In the genomic region with DNA sequence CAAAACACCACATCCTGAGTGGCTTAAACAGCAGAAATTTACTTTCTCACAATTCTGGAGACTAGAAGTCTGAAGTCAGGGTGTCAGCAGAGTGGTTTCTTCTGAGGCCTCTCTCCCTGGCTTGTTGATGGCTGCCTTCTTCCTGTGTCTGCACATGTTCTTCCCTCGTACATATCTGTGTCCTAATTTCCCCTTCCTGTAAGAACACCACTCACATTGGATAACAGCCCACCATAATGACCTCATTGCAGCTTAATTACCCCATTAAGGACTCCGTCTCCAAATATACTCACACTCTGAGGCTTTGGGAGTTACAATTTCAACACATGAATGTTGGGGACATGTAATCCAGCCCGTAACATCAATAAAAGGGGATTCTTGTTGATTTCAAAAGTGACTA, we compare ENCODE assay signal across 26 cellular contexts. TPM values are rescaled to one million over a fixed set of nuclear protein-coding genes. Genes with fewer than 3 reads are reported as not detected.
DNase-seq lines count a peak whose midpoint lies in the region; ATAC-seq, FAIRE-seq and TF ChIP-seq lines count a peak whose summit lies in the region.
"Had no signal": no experiment of that assay in that cellular context is flagged by ENCODE, and none has a peak within 500 bp of the region (broad histone marks: within the 10 kb centered on the region; RNA-seq: fewer than 3 reads in every experiment).

No MANE protein-coding gene starts in this region.

- no peak for TF ChIP-seq CTCF in liver (IDR thresholded peaks at IDR 0.05; ENCODE audit: low read depth, low read length, missing input control)
- TF ChIP-seq CTCF in HepG2 (CRISPR knock-in tag; IDR thresholded peaks at IDR 0.05), result no peak
- TF ChIP-seq CTCF in upper lobe of right lung (IDR thresholded peaks at IDR 0.05), result no peak

- H3K4me1 ChIP-seq in liver (ENCODE audit: control insufficient read depth in 4 of 4, insufficient read depth in 4 of 4, low read length in 3 of 4) (peaks cover 0 to 9% (median 4%) of the 10 kb centered on the region in 4 donors), HepG2 (ENCODE audit: insufficient read depth, low read length) (peaks cover 22% of the 10 kb centered on the region), upper lobe of right lung (no peaks in the 10 kb centered on the region), aorta (ENCODE audit: control insufficient read depth in 1 of 2, insufficient read depth in 2 of 2, low read length in 2 of 2) (no peaks in the 10 kb centered on the region)
- H3K4me1 ChIP-seq: parathyroid adenoma, Peyer's patch had no signal

- H3K9me3 ChIP-seq in liver (ENCODE audit: control insufficient read depth in 4 of 4, low read length in 3 of 4), result no peaks in the 10 kb centered on the region
- no peaks in the 10 kb centered on the region for H3K9me3 ChIP-seq in HepG2 (ENCODE audit: low read length)
- H3K9me3 ChIP-seq in upper lobe of right lung, result no peaks in the 10 kb centered on the region
- H3K9me3 ChIP-seq in aorta (ENCODE audit: control insufficient read depth, low read length), result no peaks in the 10 kb centered on the region
- H3K9me3 ChIP-seq: Peyer's patch had no signal

- intact Hi-C loops in HepG2 (cut with micrococcal nuclease; ENCODE audit: unreplicated experiment) (no loop called here), upper lobe of right lung (cut with DNase I) (no loop called here), aorta (cut with DNase I) (no loop called here)

- ATAC-seq in HepG2 (no peak), upper lobe of right lung (peak; percentile 40), HG03280 (IDR thresholded peaks at IDR 0.05; ENCODE audit: unreplicated experiment) (no peak), aorta (ENCODE audit: low FRiP score) (no peak)
- ATAC-seq: naive thymus-derived CD8-positive, alpha-beta T cell had no signal

- no peak for TF ChIP-seq RAD21 in liver (IDR thresholded peaks at IDR 0.05)
- no peak for TF ChIP-seq RAD21 in HepG2 (CRISPR knock-in tag; IDR thresholded peaks at IDR 0.05)

- POLR2A ChIA-PET in HepG2 (lab: Yijun Ruan, JAX), result no interaction called here

- in situ Hi-C loops in HepG2 (cut with HindIII; ENCODE audit: extremely low pct_ligation_motif_present, low pct_unique_long_range_greater_than_20kb), result no loop called here

- H3K79me2 ChIP-seq in HepG2 (ENCODE audit: insufficient read depth, low read length), result no peaks in the 10 kb centered on the region
- H3K79me2 ChIP-seq: parathyroid adenoma had no signal

- H3K27me3 ChIP-seq in liver (ENCODE audit: control insufficient read depth in 4 of 4, insufficient read depth in 4 of 4, low read length in 3 of 4), result no peaks in the 10 kb centered on the region
- no peaks in the 10 kb centered on the region for H3K27me3 ChIP-seq in HepG2 (ENCODE audit: control insufficient read depth in 1 of 2, insufficient read depth in 2 of 2, low read length in 2 of 2)
- H3K27me3 ChIP-seq in upper lobe of right lung, result no peaks in the 10 kb centered on the region
- no peaks in the 10 kb centered on the region for H3K27me3 ChIP-seq in aorta (ENCODE audit: control insufficient read depth in 1 of 2, insufficient read depth in 2 of 2, low read length in 1 of 2)
- H3K27me3 ChIP-seq: cardiac muscle cell, Peyer's patch had no signal

- no TSS peak for BruUV-seq in HepG2 (replicated peaks; lab: Mats Ljungman, UMichigan)

- DNase-seq in HepG2 (ENCODE audit: low spot score), result no peak
- peak; percentile 59 for DNase-seq in NCI-H1105 (lab: John Stamatoyannopoulos, UW)
- DNase-seq in fibroblast of gingiva (ENCODE audit: low read depth), result peak; percentile 34
- no peak for DNase-seq in upper lobe of right lung
- no peak for DNase-seq in aorta
- no peak for DNase-seq in activated T-cell treated with anti-CD3 and anti-CD28 coated beads, Interleukin-2, amount 50 U/mL, for 48 hours
- DNase-seq: activated B cell treated with CpG ODN at 0.5 μM for 24 hours; activated CD4-positive, alpha-beta memory T cell treated with anti-CD3 and anti-CD28 coated beads for 36 hours; activated T-cell treated with anti-CD3 and anti-CD28 coated beads for 4 hours; amniotic stem cell; CD4-positive, CD25-positive, alpha-beta regulatory T cell; H9; hippocampal formation; naive thymus-derived CD8-positive, alpha-beta T cell; NCI-H345; Peyer's patch; stimulated activated naive CD4-positive, alpha-beta T cell; T-helper 2 cell had no signal

- no peak overlapping the region for H3K4me3 ChIP-seq in liver (ENCODE audit: low read depth in 1 of 3, low read length in 3 of 3)
- H3K4me3 ChIP-seq in HepG2 (replicated peaks in 1 of 3; ENCODE audit: insufficient read depth in 1 of 3, low read depth in 2 of 3, low read length in 3 of 3), result no peak overlapping the region
- H3K4me3 ChIP-seq in upper lobe of right lung, result no peak overlapping the region
- no peak overlapping the region for H3K4me3 ChIP-seq in aorta (ENCODE audit: low read length in 2 of 2)
- H3K4me3 ChIP-seq: cardiac muscle cell, Peyer's patch had no signal

- no peaks in the 10 kb centered on the region for H4K20me1 ChIP-seq in HepG2 (ENCODE audit: insufficient read depth, low read length)

- CTCF ChIA-PET in HepG2 (lab: Yijun Ruan, JAX; ENCODE audit: low intra/inter-chr PET ratio, low total read pairs), result no interaction called here

- H3K27ac ChIP-seq in liver (ENCODE audit: low read depth in 1 of 2, low read length in 2 of 2), result peak overlapping the region; percentile 28 to 51
- no peak overlapping the region for H3K27ac ChIP-seq in HepG2 (ENCODE audit: extremely low read length, insufficient read depth, low read length)
- no peak overlapping the region for H3K27ac ChIP-seq in upper lobe of right lung
- H3K27ac ChIP-seq in aorta (ENCODE audit: low read depth in 1 of 2, low read length in 2 of 2), result no peak overlapping the region
- H3K27ac ChIP-seq: cardiac muscle cell, parathyroid adenoma, Peyer's patch had no signal

- no peak for TF ChIP-seq EP300 in HepG2 (IDR thresholded peaks at IDR 0.05; ENCODE audit: low read depth in 2 of 2, low read length in 2 of 2)
- no peak for TF ChIP-seq EP300 in HepG2 (CRISPR knock-in tag; IDR thresholded peaks at IDR 0.05; ENCODE audit: borderline replicate concordance)

- no peak for FAIRE-seq in HepG2 (lab: Jason Lieb, UNC)
- FAIRE-seq: HTR-8/SVneo, islet of Langerhans had no signal

- H2AFZ ChIP-seq in HepG2 (ENCODE audit: low read length), result no peak overlapping the region
- H2AFZ ChIP-seq: parathyroid adenoma had no signal

- TF ChIP-seq POLR2A in HepG2 (IDR thresholded peaks at IDR 0.05; ENCODE audit: insufficient read depth in 1 of 2, low read depth in 2 of 2, low read length in 2 of 2), result no peak

- H3K36me3 ChIP-seq in liver (ENCODE audit: control insufficient read depth in 4 of 4, insufficient read depth in 3 of 4, low read depth in 1 of 4, low read length in 3 of 4), result peaks cover 5 to 70% (median 58%) of the 10 kb centered on the region in 4 donors
- no peaks in the 10 kb centered on the region; a peak in 1 of 5 replicates for H3K36me3 ChIP-seq in HepG2 (replicated peaks in 1 of 2; ENCODE audit: control insufficient read depth in 1 of 2, insufficient read depth in 2 of 2, low read length in 2 of 2)
- no peaks in the 10 kb centered on the region for H3K36me3 ChIP-seq in upper lobe of right lung
- no peaks in the 10 kb centered on the region for H3K36me3 ChIP-seq in aorta (ENCODE audit: control insufficient read depth in 1 of 2, insufficient read depth in 2 of 2, low read length in 1 of 2)
- H3K36me3 ChIP-seq: cardiac muscle cell, Peyer's patch had no signal

- no peak overlapping the region for H3K4me2 ChIP-seq in HepG2 (ENCODE audit: low read depth, low read length)

- H3K9ac ChIP-seq in liver (ENCODE audit: low read depth in 1 of 2, low read length in 2 of 2) (no peak overlapping the region), HepG2 (ENCODE audit: insufficient read depth, low read depth, low read length) (no peak overlapping the region)
- H3K9ac ChIP-seq: parathyroid adenoma had no signal

- 47% methylated on average over 3 of the region's 3 CpGs for WGBS in liver
- 99% methylated on average over 3 of the region's 3 CpGs for WGBS in HepG2 (ENCODE audit: low lambda C conversion rate)
- 47% methylated on average over 3 of the region's 3 CpGs for WGBS in aorta, 2 donors

RNA-seq across cellular contexts. Expression of gene C8A, which starts 23.4 kb away (rescaled TPM):
- total RNA-seq in liver (100 to 1,000 TPM; 144 to 669 TPM), HepG2 (2016; rRNA removed; fragmentation: Illumina TruSeq; extraction: Trizol) (8.6 and 15.0 TPM in 2 replicates), upper lobe of right lung (not detected), aorta (not detected)
- polyA plus RNA-seq in liver (100 to 1,000 TPM; 188 to 363 TPM), HepG2 (2011; rRNA removed) (10.5 and 13.9 TPM in 2 replicates), aorta (not detected)
- 1.9 and 2.2 TPM in 2 replicates for total RNA-seq in HepG2 (2016; cell fraction: cytosol; rRNA removed; fragmentation: Illumina TruSeq; extraction: Trizol; ENCODE audit: low read depth)
- 8.1 and 16.4 TPM in 2 replicates for total RNA-seq in HepG2 (2016; cell fraction: insoluble cytoplasmic fraction; rRNA removed; fragmentation: Illumina TruSeq; extraction: Trizol)
- total RNA-seq in HepG2 (2016; cell fraction: membrane; rRNA removed; fragmentation: Illumina TruSeq; extraction: Trizol), result 2.2 and 2.8 TPM in 2 replicates
- 18.2 and 18.5 TPM in 2 replicates for total RNA-seq in HepG2 (2016; cell fraction: nucleus; rRNA removed; fragmentation: Illumina TruSeq; extraction: Trizol)
- polyA plus RNA-seq in HepG2 (2011; cell fraction: cytosol; rRNA removed), result 7.0 and 11.2 TPM in 2 replicates
- polyA plus RNA-seq in HepG2 (2011; cell fraction: nucleus; rRNA removed), result 11.8 and 19.3 TPM in 2 replicates
- 13.4 and 17.8 TPM in 2 replicates for polyA plus RNA-seq in HepG2 (2012)
- polyA plus RNA-seq in HepG2 (2016; cell fraction: cytosol; fragmentation: Illumina TruSeq; extraction: Trizol; ENCODE audit: low read depth), result 0.87 and 1.2 TPM in 2 replicates
- 5.5 and 7.6 TPM in 2 replicates for polyA plus RNA-seq in HepG2 (2016; cell fraction: insoluble cytoplasmic fraction; fragmentation: Illumina TruSeq; extraction: Trizol; ENCODE audit: low read depth)
- 1.2 and 1.7 TPM in 2 replicates for polyA plus RNA-seq in HepG2 (2016; cell fraction: membrane; fragmentation: Illumina TruSeq; extraction: Trizol; ENCODE audit: low read depth)
- polyA plus RNA-seq in HepG2 (2016; cell fraction: nucleus; fragmentation: Illumina TruSeq; extraction: Trizol; ENCODE audit: insufficient read depth, low read depth), result 16.2 and 17.1 TPM in 2 replicates
- 9.1 TPM in 1 of 2 replicates, not detected in the other for polyA minus RNA-seq in HepG2 (2011; rRNA and poly(A)+ RNA removed; ENCODE audit: low replicate concordance)
- 3.6 and 6.2 TPM in 2 replicates for polyA minus RNA-seq in HepG2 (2011; cell fraction: cytosol; rRNA and poly(A)+ RNA removed)
- 12.5 and 18.2 TPM in 2 replicates for polyA minus RNA-seq in HepG2 (2011; cell fraction: nucleus; rRNA and poly(A)+ RNA removed)
- total RNA-seq: activated B cell treated with CpG ODN at 0.5 μM for 24 hours; activated CD4-positive, alpha-beta memory T cell treated with anti-CD3 and anti-CD28 coated beads for 36 hours; cardiac muscle cell; CD4-positive, CD25-positive, alpha-beta regulatory T cell; fibroblast of villous mesenchyme; H9; naive thymus-derived CD8-positive, alpha-beta T cell; Peyer's patch had no signal
- polyA plus RNA-seq: AG04450; cardiac muscle cell; CD4-positive, CD25-positive, alpha-beta regulatory T cell; naive thymus-derived CD8-positive, alpha-beta T cell had no signal

RNA-seq across cellular contexts. Expression of gene FYB2, which starts 58.8 kb away (rescaled TPM):
- total RNA-seq in liver (10 to 100 TPM in 1 of 2 donors, 1 to 10 TPM in 1; 3.3 to 31.3 TPM), HepG2 (2016; rRNA removed; fragmentation: Illumina TruSeq; extraction: Trizol) (1.4 and 2.7 TPM in 2 replicates), upper lobe of right lung (1.7 TPM), aorta (not detected)
- polyA plus RNA-seq in liver (10 to 100 TPM in 1 of 2 donors, 1 to 10 TPM in 1; 4.7 to 27.6 TPM), HepG2 (2011; rRNA removed) (0.97 and 1.2 TPM in 2 replicates), aorta (1 to 10 TPM in 1 of 2 donors, not detected in 1; 1.5 TPM)
- total RNA-seq in HepG2 (2016; cell fraction: cytosol; rRNA removed; fragmentation: Illumina TruSeq; extraction: Trizol; ENCODE audit: low read depth), result 1.7 and 2.4 TPM in 2 replicates
- 1.5 and 3.1 TPM in 2 replicates for total RNA-seq in HepG2 (2016; cell fraction: insoluble cytoplasmic fraction; rRNA removed; fragmentation: Illumina TruSeq; extraction: Trizol)
- 1.2 and 2.0 TPM in 2 replicates for total RNA-seq in HepG2 (2016; cell fraction: membrane; rRNA removed; fragmentation: Illumina TruSeq; extraction: Trizol)
- 11.1 and 11.4 TPM in 2 replicates for total RNA-seq in HepG2 (2016; cell fraction: nucleus; rRNA removed; fragmentation: Illumina TruSeq; extraction: Trizol)
- polyA plus RNA-seq in HepG2 (2011; cell fraction: cytosol; rRNA removed), result 0.26 and 0.27 TPM in 2 replicates
- 2.6 and 2.8 TPM in 2 replicates for polyA plus RNA-seq in HepG2 (2011; cell fraction: nucleus; rRNA removed)
- polyA plus RNA-seq in HepG2 (2012), result 1.1 and 3.2 TPM in 2 replicates
- 0.27 and 0.46 TPM in 2 replicates for polyA plus RNA-seq in HepG2 (2016; cell fraction: cytosol; fragmentation: Illumina TruSeq; extraction: Trizol; ENCODE audit: low read depth)
- polyA plus RNA-seq in HepG2 (2016; cell fraction: insoluble cytoplasmic fraction; fragmentation: Illumina TruSeq; extraction: Trizol; ENCODE audit: low read depth), result 1.7 and 2.0 TPM in 2 replicates
- 0.68 and 0.72 TPM in 2 replicates for polyA plus RNA-seq in HepG2 (2016; cell fraction: membrane; fragmentation: Illumina TruSeq; extraction: Trizol; ENCODE audit: low read depth)
- 20.1 and 21.0 TPM in 2 replicates for polyA plus RNA-seq in HepG2 (2016; cell fraction: nucleus; fragmentation: Illumina TruSeq; extraction: Trizol; ENCODE audit: insufficient read depth, low read depth)
- 0.46 TPM in 1 of 2 replicates, not detected in the other for polyA minus RNA-seq in HepG2 (2011; rRNA and poly(A)+ RNA removed; ENCODE audit: low replicate concordance)
- polyA minus RNA-seq in HepG2 (2011; cell fraction: cytosol; rRNA and poly(A)+ RNA removed), result not detected in 2 replicates
- 4.2 and 6.5 TPM in 2 replicates for polyA minus RNA-seq in HepG2 (2011; cell fraction: nucleus; rRNA and poly(A)+ RNA removed)
- total RNA-seq: activated B cell treated with CpG ODN at 0.5 μM for 24 hours; activated CD4-positive, alpha-beta memory T cell treated with anti-CD3 and anti-CD28 coated beads for 36 hours; CD4-positive, CD25-positive, alpha-beta regulatory T cell; fibroblast of villous mesenchyme; naive thymus-derived CD8-positive, alpha-beta T cell had no signal
- polyA plus RNA-seq: AG04450; CD4-positive, CD25-positive, alpha-beta regulatory T cell; naive thymus-derived CD8-positive, alpha-beta T cell had no signal

Comparison
In these comparisons a context has a peak if more than half of its experiments do, and no peak if none do; other contexts are left out.
1. H3K27ac ChIP-seq: peak in liver (2 of 2); none in HepG2 (single experiment), upper lobe of right lung (single experiment) and aorta (0 of 2).
2. DNase-seq: peak in NCI-H1105 (single experiment) and fibroblast of gingiva (single experiment); none in HepG2 (single experiment), upper lobe of right lung (single experiment), aorta (0 of 2) and activated T-cell treated with anti-CD3 and anti-CD28 coated beads, Interleukin-2, amount 50 U/mL, for 48 hours (0 of 2).